ENCODE assay signal across 1 cellular context in the genomic region with DNA sequence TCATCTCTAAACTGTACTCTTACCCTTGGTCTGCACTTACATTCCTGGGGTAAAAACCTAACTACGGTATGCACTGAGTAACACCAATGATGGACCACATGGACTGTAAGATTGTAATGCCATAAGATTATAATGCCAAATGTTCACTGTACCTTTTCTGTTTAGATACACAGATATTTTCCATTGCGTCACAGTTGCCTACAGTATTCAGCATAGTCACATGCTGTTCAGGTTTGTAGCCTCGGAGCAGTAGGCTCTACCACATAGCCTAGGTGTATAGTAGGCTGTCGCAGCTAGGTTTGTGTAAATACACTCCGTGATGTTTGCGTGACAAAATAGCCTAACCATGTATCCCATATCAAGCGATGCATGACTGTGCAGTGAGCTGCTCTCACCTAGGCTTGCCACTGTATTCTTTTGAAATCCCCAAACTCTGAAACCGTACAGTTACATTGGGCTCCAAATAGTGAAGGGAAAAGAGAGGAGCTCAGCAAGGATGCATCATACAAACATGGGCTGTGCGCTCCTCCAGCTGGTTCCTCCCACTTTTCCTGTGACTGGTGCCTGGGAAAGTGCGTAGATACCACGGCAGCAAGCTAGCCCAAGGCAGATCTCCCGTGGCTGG.
TF ChIP-seq lines count a peak whose summit lies in the region.

No MANE protein-coding gene starts in this region.

TF ChIP-seq in WTC11, 78 proteins besides CTCF, POLR2A, EP300 and RAD21 (continued from another document):
- TF ChIP-seq, protein P1, sequence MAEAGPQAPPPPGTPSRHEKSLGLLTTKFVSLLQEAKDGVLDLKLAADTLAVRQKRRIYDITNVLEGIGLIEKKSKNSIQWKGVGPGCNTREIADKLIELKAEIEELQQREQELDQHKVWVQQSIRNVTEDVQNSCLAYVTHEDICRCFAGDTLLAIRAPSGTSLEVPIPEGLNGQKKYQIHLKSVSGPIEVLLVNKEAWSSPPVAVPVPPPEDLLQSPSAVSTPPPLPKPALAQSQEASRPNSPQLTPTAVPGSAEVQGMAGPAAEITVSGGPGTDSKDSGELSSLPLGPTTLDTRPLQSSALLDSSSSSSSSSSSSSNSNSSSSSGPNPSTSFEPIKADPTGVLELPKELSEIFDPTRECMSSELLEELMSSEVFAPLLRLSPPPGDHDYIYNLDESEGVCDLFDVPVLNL (CRISPR knock-in tag; IDR thresholded peaks at IDR 0.05; ENCODE audit: borderline replicate concordance, low read depth), result no peak
- no peak for TF ChIP-seq ZNF263 (CRISPR knock-in tag; IDR thresholded peaks at IDR 0.05; ENCODE audit: low read depth)
- TF ChIP-seq, protein P2, sequence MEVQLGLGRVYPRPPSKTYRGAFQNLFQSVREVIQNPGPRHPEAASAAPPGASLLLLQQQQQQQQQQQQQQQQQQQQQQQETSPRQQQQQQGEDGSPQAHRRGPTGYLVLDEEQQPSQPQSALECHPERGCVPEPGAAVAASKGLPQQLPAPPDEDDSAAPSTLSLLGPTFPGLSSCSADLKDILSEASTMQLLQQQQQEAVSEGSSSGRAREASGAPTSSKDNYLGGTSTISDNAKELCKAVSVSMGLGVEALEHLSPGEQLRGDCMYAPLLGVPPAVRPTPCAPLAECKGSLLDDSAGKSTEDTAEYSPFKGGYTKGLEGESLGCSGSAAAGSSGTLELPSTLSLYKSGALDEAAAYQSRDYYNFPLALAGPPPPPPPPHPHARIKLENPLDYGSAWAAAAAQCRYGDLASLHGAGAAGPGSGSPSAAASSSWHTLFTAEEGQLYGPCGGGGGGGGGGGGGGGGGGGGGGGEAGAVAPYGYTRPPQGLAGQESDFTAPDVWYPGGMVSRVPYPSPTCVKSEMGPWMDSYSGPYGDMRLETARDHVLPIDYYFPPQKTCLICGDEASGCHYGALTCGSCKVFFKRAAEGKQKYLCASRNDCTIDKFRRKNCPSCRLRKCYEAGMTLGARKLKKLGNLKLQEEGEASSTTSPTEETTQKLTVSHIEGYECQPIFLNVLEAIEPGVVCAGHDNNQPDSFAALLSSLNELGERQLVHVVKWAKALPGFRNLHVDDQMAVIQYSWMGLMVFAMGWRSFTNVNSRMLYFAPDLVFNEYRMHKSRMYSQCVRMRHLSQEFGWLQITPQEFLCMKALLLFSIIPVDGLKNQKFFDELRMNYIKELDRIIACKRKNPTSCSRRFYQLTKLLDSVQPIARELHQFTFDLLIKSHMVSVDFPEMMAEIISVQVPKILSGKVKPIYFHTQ (CRISPR knock-in tag; IDR thresholded peaks at IDR 0.05), result no peak
- TF ChIP-seq NR2C2 (CRISPR knock-in tag; IDR thresholded peaks at IDR 0.05), result no peak
- TF ChIP-seq, protein P3, sequence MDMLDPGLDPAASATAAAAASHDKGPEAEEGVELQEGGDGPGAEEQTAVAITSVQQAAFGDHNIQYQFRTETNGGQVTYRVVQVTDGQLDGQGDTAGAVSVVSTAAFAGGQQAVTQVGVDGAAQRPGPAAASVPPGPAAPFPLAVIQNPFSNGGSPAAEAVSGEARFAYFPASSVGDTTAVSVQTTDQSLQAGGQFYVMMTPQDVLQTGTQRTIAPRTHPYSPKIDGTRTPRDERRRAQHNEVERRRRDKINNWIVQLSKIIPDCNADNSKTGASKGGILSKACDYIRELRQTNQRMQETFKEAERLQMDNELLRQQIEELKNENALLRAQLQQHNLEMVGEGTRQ (CRISPR knock-in tag; IDR thresholded peaks at IDR 0.05), result no peak
